ENCODE assay signal across 28 cellular contexts in genomic region chr19:51006406-51006805, GRCh38. TPM values are rescaled to one million over a fixed set of nuclear protein-coding genes. Genes with fewer than 3 reads are reported as not detected.
"Had no signal": no experiment of that assay in that cellular context is flagged by ENCODE, and none has a peak within 500 bp of the region (broad histone marks: within the 10 kb centered on the region; RNA-seq: fewer than 3 reads in every experiment).

No MANE protein-coding gene starts in this region.

- H3K4me3 Mint-ChIP-seq: natural killer cell treated with Interleukin-12 subunit alpha and Interleukin-12 subunit beta and Interleukin-15 and Interleukin-18, amount 100 ng/mL, for 72 hours; neural progenitor cell; stimulated activated naive B cell treated with anti-CD40 and anti-IgM and Interleukin-4, amounts not matched to agents 10 μg/mL and 1 μg/mL and 100 μg/mL, for 72 hours; stimulated activated naive CD8-positive, alpha-beta T cell treated with anti-CD3 and anti-CD28 coated beads, Interleukin-15, amount 100 ng/mL, for 72 hours had no signal

- H3K4me3 ChIP-seq: esophagus muscularis mucosa, gastrocnemius medialis, heart right ventricle, neural progenitor cell, pancreas, prostate gland, right lobe of liver, spleen, testis, tibial nerve, upper lobe of right lung had no signal

- FAIRE-seq: islet of Langerhans, pancreas had no signal

- H3K27me3 ChIP-seq: right lobe of liver, testis had no signal

- H3K4me1 ChIP-seq: esophagus muscularis mucosa, gastrocnemius medialis, heart right ventricle, pancreas, prostate gland, right lobe of liver, spleen, testis, tibial nerve, upper lobe of right lung had no signal

- H3K4me2 ChIP-seq: neural progenitor cell had no signal

- H3K9ac ChIP-seq: neural progenitor cell had no signal

- H3K27ac Mint-ChIP-seq: natural killer cell treated with Interleukin-12 subunit alpha and Interleukin-12 subunit beta and Interleukin-15 and Interleukin-18, amount 100 ng/mL, for 72 hours; neural progenitor cell; stimulated activated naive B cell treated with anti-CD40 and anti-IgM and Interleukin-4, amounts not matched to agents 10 μg/mL and 1 μg/mL and 100 μg/mL, for 72 hours had no signal

- H3K36me3 Mint-ChIP-seq: natural killer cell treated with Interleukin-12 subunit alpha and Interleukin-12 subunit beta and Interleukin-15 and Interleukin-18, amount 100 ng/mL, for 72 hours; neural progenitor cell; stimulated activated naive B cell treated with anti-CD40 and anti-IgM and Interleukin-4, amounts not matched to agents 10 μg/mL and 1 μg/mL and 100 μg/mL, for 72 hours had no signal

- H3K4me1 Mint-ChIP-seq: stimulated activated naive CD8-positive, alpha-beta T cell treated with anti-CD3 and anti-CD28 coated beads, Interleukin-15, amount 100 ng/mL, for 72 hours had no signal

- H3K9me3 Mint-ChIP-seq: natural killer cell treated with Interleukin-12 subunit alpha and Interleukin-12 subunit beta and Interleukin-15 and Interleukin-18, amount 100 ng/mL, for 72 hours; neural progenitor cell; stimulated activated naive CD8-positive, alpha-beta T cell treated with anti-CD3 and anti-CD28 coated beads, Interleukin-15, amount 100 ng/mL, for 72 hours had no signal

- H3K9me3 ChIP-seq: esophagus muscularis mucosa, gastrocnemius medialis, heart right ventricle, pancreas, prostate gland, right lobe of liver, spleen, testis, upper lobe of right lung had no signal

- H2AFZ ChIP-seq: neural progenitor cell had no signal

- DNase-seq: effector memory CD4-positive, alpha-beta T cell; gastrocnemius medialis; heart right ventricle; hypothalamus; midbrain; occipital lobe; pancreas; spleen; stimulated activated CD4-positive, alpha-beta T cell treated with anti-CD3 and anti-CD28 coated beads, Interleukin-15, amount 100 ng/mL, for 24 hours; stimulated activated CD4-positive, alpha-beta T cell treated with anti-CD3 and anti-CD28 coated beads, Interleukin-1b, Interleukin-23, amount 100 ng/mL, for 48 hours; stimulated activated CD4-positive, alpha-beta T cell treated with anti-CD3 and anti-CD28 coated beads, Interleukin-4, amount 100 ng/mL, for 24 hours; stimulated activated naive B cell treated with anti-CD40 and anti-IgM and Interleukin-4, amounts not matched to agents 10 μg/mL and 1 μg/mL and 100 μg/mL, for 72 hours; stimulated activated naive CD8-positive, alpha-beta T cell treated with anti-CD3 and anti-CD28 coated beads, Interleukin-15, amount 100 ng/mL, for 72 hours; testis; upper lobe of right lung had no signal

- H3K36me3 ChIP-seq: esophagus muscularis mucosa, gastrocnemius medialis, heart right ventricle, neural progenitor cell, pancreas, prostate gland, right lobe of liver, spleen, tibial nerve, upper lobe of right lung had no signal

- H3K27ac ChIP-seq: epithelial cell of prostate, esophagus muscularis mucosa, gastrocnemius medialis, heart right ventricle, neural progenitor cell, pancreas, prostate gland, right lobe of liver, spleen, testis, tibial nerve, upper lobe of right lung had no signal

RNA-seq across cellular contexts. Expression of gene KLK8, which starts 5.0 kb away (rescaled TPM):
- total RNA-seq: esophagus muscularis mucosa; fibroblast of villous mesenchyme; gastrocnemius medialis; heart right ventricle; left lobe of liver; natural killer cell treated with Interleukin-12 subunit alpha and Interleukin-12 subunit beta and Interleukin-15 and Interleukin-18, amount 100 ng/mL, for 72 hours; occipital lobe; pancreas; prostate gland; renal cortical epithelial cell; right lobe of liver; skeletal muscle tissue; spleen; subcutaneous adipose tissue; upper lobe of right lung had no signal
- polyA plus RNA-seq: heart right ventricle, pancreas had no signal

RNA-seq across cellular contexts. Expression of gene KLK10, which starts 13.1 kb away (rescaled TPM):
- total RNA-seq: esophagus muscularis mucosa; fibroblast of villous mesenchyme; left lobe of liver; natural killer cell treated with Interleukin-12 subunit alpha and Interleukin-12 subunit beta and Interleukin-15 and Interleukin-18, amount 100 ng/mL, for 72 hours; occipital lobe; spleen had no signal

RNA-seq across cellular contexts. Expression of gene KLK11, which starts 20.0 kb away (rescaled TPM):
- total RNA-seq: esophagus muscularis mucosa; fibroblast of villous mesenchyme; gastrocnemius medialis; left lobe of liver; natural killer cell treated with Interleukin-12 subunit alpha and Interleukin-12 subunit beta and Interleukin-15 and Interleukin-18, amount 100 ng/mL, for 72 hours; occipital lobe; renal cortical epithelial cell; right lobe of liver; skeletal muscle tissue; spleen; subcutaneous adipose tissue had no signal

RNA-seq across cellular contexts. Expression of gene KLK7, which starts 22.7 kb away (rescaled TPM):
- total RNA-seq: fibroblast of villous mesenchyme; gastrocnemius medialis; heart right ventricle; left lobe of liver; natural killer cell treated with Interleukin-12 subunit alpha and Interleukin-12 subunit beta and Interleukin-15 and Interleukin-18, amount 100 ng/mL, for 72 hours; occipital lobe; pancreas; right lobe of liver; skeletal muscle tissue had no signal

RNA-seq across cellular contexts. Expression of gene KLK12, which starts 28.4 kb away (rescaled TPM):
- total RNA-seq: esophagus muscularis mucosa; fibroblast of villous mesenchyme; gastrocnemius medialis; heart right ventricle; left lobe of liver; natural killer cell treated with Interleukin-12 subunit alpha and Interleukin-12 subunit beta and Interleukin-15 and Interleukin-18, amount 100 ng/mL, for 72 hours; occipital lobe; pancreas; renal cortical epithelial cell; right lobe of liver; skeletal muscle tissue; spleen; subcutaneous adipose tissue; tibial nerve; upper lobe of right lung had no signal
- polyA plus RNA-seq: heart right ventricle, pancreas had no signal
